3 cellular contexts compared by ENCODE assay signal in genomic region chr11:1434941-1435340, GRCh38.
"Had no signal": no experiment of that assay in that cellular context is flagged by ENCODE, and none has a peak within 500 bp of the region (broad histone marks: within the 10 kb centered on the region; RNA-seq: fewer than 3 reads in every experiment).

No MANE protein-coding gene starts in this region.

- ATAC-seq: GM12878 had no signal

- DNase-seq: GDM1, GF-D8 had no signal
